In genomic region chr1:191608367-191608766, GRCh38 we compare ENCODE assay signal across 18 cellular contexts.
DNase-seq lines count a peak whose midpoint lies in the region; ATAC-seq, FAIRE-seq and TF ChIP-seq lines count a peak whose summit lies in the region.
"Had no signal": no experiment of that assay in that cellular context is flagged by ENCODE, and none has a peak within 500 bp of the region (broad histone marks: within the 10 kb centered on the region; RNA-seq: fewer than 3 reads in every experiment).

No MANE protein-coding gene starts in this region.

- no peaks in the 10 kb centered on the region for H3K9me3 Mint-ChIP-seq in activated naive CD4-positive, alpha-beta T cell treated with anti-CD3 and anti-CD28 coated beads, Interleukin-2, amount 10 ng/mL, durations not matched to agents 7 days and 5 days

- no peaks in the 10 kb centered on the region for H3K4me1 Mint-ChIP-seq in activated naive CD4-positive, alpha-beta T cell treated with anti-CD3 and anti-CD28 coated beads, Interleukin-2, amount 10 ng/mL, durations not matched to agents 7 days and 5 days
- H3K4me1 Mint-ChIP-seq: B cell had no signal

- no peak overlapping the region for H2AFZ ChIP-seq in HepG2 (ENCODE audit: low read length)

- H3K4me1 ChIP-seq in HepG2 (ENCODE audit: insufficient read depth, low read length) (no peaks in the 10 kb centered on the region), right lobe of liver (no peaks in the 10 kb centered on the region)
- H3K4me1 ChIP-seq: ascending aorta, left lung had no signal

- CTCF ChIA-PET in HepG2 (lab: Yijun Ruan, JAX; ENCODE audit: low intra/inter-chr PET ratio, low total read pairs) = no interaction called here
- CTCF ChIA-PET in activated naive CD4-positive, alpha-beta T cell treated with anti-CD3 and anti-CD28 coated beads, Interleukin-2, amount 10 ng/mL, durations not matched to agents 7 days and 5 days (lab: Charles Lee) = no interaction called here

- TF ChIP-seq CTCF in HepG2 (CRISPR knock-in tag; IDR thresholded peaks at IDR 0.05) (no peak), right lobe of liver (IDR thresholded peaks at IDR 0.05) (no peak)

- no peak for TF ChIP-seq RAD21 in HepG2 (CRISPR knock-in tag; IDR thresholded peaks at IDR 0.05)

- H3K4me3 Mint-ChIP-seq in activated naive CD4-positive, alpha-beta T cell treated with anti-CD3 and anti-CD28 coated beads, Interleukin-2, amount 10 ng/mL, durations not matched to agents 7 days and 5 days = no peak overlapping the region
- H3K4me3 Mint-ChIP-seq: B cell had no signal

- no peaks in the 10 kb centered on the region for H4K20me1 ChIP-seq in HepG2 (ENCODE audit: insufficient read depth, low read length)

- H3K36me3 ChIP-seq in HepG2 (replicated peaks in 1 of 2; ENCODE audit: control insufficient read depth in 1 of 2, insufficient read depth in 2 of 2, low read length in 2 of 2) (no peaks in the 10 kb centered on the region), right lobe of liver (no peaks in the 10 kb centered on the region)
- H3K36me3 ChIP-seq: ascending aorta, left lung had no signal

- WGBS in HepG2 (ENCODE audit: low lambda C conversion rate) = 0% methylated on average over 4 of the region's 4 CpGs
- 44% methylated on average over 3 of the region's 4 CpGs for WGBS in right lobe of liver (ENCODE audit: insufficient coverage, low coverage, low lambda C conversion rate, missing lambda C conversion rate)

- intact Hi-C loops in HepG2 (cut with micrococcal nuclease; ENCODE audit: unreplicated experiment) (no loop called here), right lobe of liver (cut with DNase I) (no loop called here)

- POLR2A ChIA-PET in HepG2 (lab: Yijun Ruan, JAX) = no interaction called here

- no peak for TF ChIP-seq EP300 in HepG2 (IDR thresholded peaks at IDR 0.05; ENCODE audit: low read depth in 2 of 2, low read length in 2 of 2)
- TF ChIP-seq EP300 in HepG2 (CRISPR knock-in tag; IDR thresholded peaks at IDR 0.05; ENCODE audit: borderline replicate concordance) = no peak

- H3K27ac Mint-ChIP-seq in activated naive CD4-positive, alpha-beta T cell treated with anti-CD3 and anti-CD28 coated beads, Interleukin-2, amount 10 ng/mL, durations not matched to agents 7 days and 5 days = no peak overlapping the region
- H3K27ac Mint-ChIP-seq: B cell, progenitor cell of endocrine pancreas had no signal

- H3K27ac ChIP-seq in HepG2 (ENCODE audit: extremely low read length, insufficient read depth, low read length) (no peak overlapping the region), right lobe of liver (no peak overlapping the region)
- H3K27ac ChIP-seq: ascending aorta, left lung had no signal

- no peaks in the 10 kb centered on the region for H3K9me3 ChIP-seq in HepG2 (ENCODE audit: low read length)
- H3K9me3 ChIP-seq in right lobe of liver = no peaks in the 10 kb centered on the region
- H3K9me3 ChIP-seq: ascending aorta had no signal

- no peaks in the 10 kb centered on the region for H3K27me3 ChIP-seq in HepG2 (ENCODE audit: control insufficient read depth in 1 of 2, insufficient read depth in 2 of 2, low read length in 2 of 2)
- H3K27me3 ChIP-seq in right lobe of liver = no peaks in the 10 kb centered on the region
- H3K27me3 ChIP-seq: ascending aorta, left lung had no signal

- in situ Hi-C loops in HepG2 (cut with HindIII; ENCODE audit: extremely low pct_ligation_motif_present, low pct_unique_long_range_greater_than_20kb) = no loop called here

- no peak for FAIRE-seq in HepG2 (lab: Jason Lieb, UNC)
- FAIRE-seq in urothelium cell line (lab: Jason Lieb, UNC) = peak; percentile 75
- FAIRE-seq: GM12891 had no signal

- BruUV-seq in HepG2 (replicated peaks; lab: Mats Ljungman, UMichigan) = no TSS peak

- DNase-seq in HepG2 (ENCODE audit: low spot score) (peak; percentile 16), right lobe of liver (no peak), NCI-H2081 treated with DMSO at 0.1 percent for 48 hours (lab: John Stamatoyannopoulos, UW) (peak; percentile 8), SHP77 treated with DMSO at 0.1 percent for 48 hours (lab: John Stamatoyannopoulos, UW) (peak; percentile 96), urothelium cell line (ENCODE audit: low spot score) (peak; percentile 55), H4 (ENCODE audit: low spot score) (no peak), 8988T (no peak)
- DNase-seq in activated naive CD4-positive, alpha-beta T cell treated with anti-CD3 and anti-CD28 coated beads, Interleukin-2, amount 10 ng/mL, durations not matched to agents 7 days and 5 days = no peak
- DNase-seq: activated gamma-delta T cell treated with Interleukin-2 at 50 U/mL for 16 hours; cortex of kidney; EL; left lung; stimulated activated CD4-positive, alpha-beta T cell treated with anti-CD3 and anti-CD28 coated beads, Interleukin-15, amount 100 ng/mL, for 24 hours; substantia nigra had no signal

- H3K36me3 Mint-ChIP-seq in activated naive CD4-positive, alpha-beta T cell treated with anti-CD3 and anti-CD28 coated beads, Interleukin-2, amount 10 ng/mL, durations not matched to agents 7 days and 5 days = no peaks in the 10 kb centered on the region

- H3K9ac ChIP-seq in HepG2 (ENCODE audit: insufficient read depth, low read depth, low read length) = no peak overlapping the region

- H3K27me3 Mint-ChIP-seq in activated naive CD4-positive, alpha-beta T cell treated with anti-CD3 and anti-CD28 coated beads, Interleukin-2, amount 10 ng/mL, durations not matched to agents 7 days and 5 days = no peaks in the 10 kb centered on the region
- H3K27me3 Mint-ChIP-seq: B cell, progenitor cell of endocrine pancreas had no signal

- no peak for TF ChIP-seq POLR2A in HepG2 (IDR thresholded peaks at IDR 0.05; ENCODE audit: insufficient read depth in 1 of 2, low read depth in 2 of 2, low read length in 2 of 2)
- no peak for TF ChIP-seq POLR2A in right lobe of liver (IDR thresholded peaks at IDR 0.05)

- no peaks in the 10 kb centered on the region for H3K79me2 ChIP-seq in HepG2 (ENCODE audit: insufficient read depth, low read length)

- H3K4me3 ChIP-seq in HepG2 (replicated peaks in 1 of 3; ENCODE audit: insufficient read depth in 1 of 3, low read depth in 2 of 3, low read length in 3 of 3) = no peak overlapping the region
- no peak overlapping the region for H3K4me3 ChIP-seq in right lobe of liver
- H3K4me3 ChIP-seq: ascending aorta, left lung had no signal

- ATAC-seq in HepG2 (no peak), right lobe of liver (no peak)
- ATAC-seq: left lung had no signal

- H3K4me2 ChIP-seq in HepG2 (ENCODE audit: low read depth, low read length) = no peak overlapping the region

TF ChIP-seq in HepG2, 621 proteins besides CTCF, POLR2A, EP300 and RAD21:
- no peak for TF ChIP-seq KLF11 (CRISPR knock-in tag; IDR thresholded peaks at IDR 0.05)
- TF ChIP-seq FOSL2 (CRISPR knock-in tag; IDR thresholded peaks at IDR 0.05) = peak; percentile 63
- TF ChIP-seq NRL (CRISPR knock-in tag; IDR thresholded peaks at IDR 0.05; ENCODE audit: borderline replicate concordance) = no peak
- no peak for TF ChIP-seq GABPB1 (CRISPR knock-in tag; IDR thresholded peaks at IDR 0.05)
- TF ChIP-seq ZFP36L1 (CRISPR knock-in tag; IDR thresholded peaks at IDR 0.05) = no peak
- peak; percentile 48; the same call in 1 of the 2 replicates for TF ChIP-seq SOX5 (CRISPR knock-in tag; IDR thresholded peaks at IDR 0.05; ENCODE audit: borderline replicate concordance)
- no peak for TF ChIP-seq SOX6 (IDR thresholded peaks at IDR 0.05)
- 0 out of 2 replicates have a peak, but pooled peaks have one; percentile 18 for TF ChIP-seq SOX6 (CRISPR knock-in tag; IDR thresholded peaks at IDR 0.05)
- TF ChIP-seq SOX13 (IDR thresholded peaks at IDR 0.05) = no peak
- TF ChIP-seq SOX13 (CRISPR knock-in tag; conservative IDR thresholded peaks at IDR 0.05 in 1 of 2, IDR thresholded peaks at IDR 0.05 in 1 of 2) = peak in 1 of 2 experiments; percentile 67; a peak in 2 of 4 replicates
TF ChIP-seq in HepG2: peak in this region for 4.

Comparison
In these comparisons a context has a peak if more than half of its experiments do, and no peak if none do; other contexts are left out.
1. DNase-seq: peak in HepG2 (single experiment), NCI-H2081 treated with DMSO at 0.1 percent for 48 hours (single experiment), SHP77 treated with DMSO at 0.1 percent for 48 hours (single experiment) and urothelium cell line (single experiment); none in right lobe of liver (0 of 3), H4 (single experiment), 8988T (single experiment) and activated naive CD4-positive, alpha-beta T cell treated with anti-CD3 and anti-CD28 coated beads, Interleukin-2, amount 10 ng/mL, durations not matched to agents 7 days and 5 days (single experiment).